ENCODE assay signal across 21 cellular contexts in genomic region chr19:42419309-42419708, GRCh38. TPM values are rescaled to one million over a fixed set of nuclear protein-coding genes. Genes with fewer than 3 reads are reported as not detected.
DNase-seq lines count a peak whose midpoint lies in the region; TF ChIP-seq lines count a peak whose summit lies in the region.
"Had no signal": no experiment of that assay in that cellular context is flagged by ENCODE, and none has a peak within 500 bp of the region (broad histone marks: within the 10 kb centered on the region; RNA-seq: fewer than 3 reads in every experiment).

No MANE protein-coding gene starts in this region.

- H3K4me1 ChIP-seq in right atrium auricular region (peaks cover 0 to 45% of the 10 kb centered on the region in 2 donors), subcutaneous abdominal adipose tissue (ENCODE audit: control insufficient read depth in 5 of 5, insufficient read depth in 5 of 5, low read length in 5 of 5) (peaks cover 15 to 70% (median 57%) of the 10 kb centered on the region in 5 donors), esophagus muscularis mucosa (peaks cover 30 to 42% (median 40%) of the 10 kb centered on the region in 4 donors)

- intact Hi-C loops in dorsolateral prefrontal cortex (cut with DNase I), result no loop called here
- intact Hi-C loops in esophagus muscularis mucosa (cut with DNase I), result no loop called here

- no peaks in the 10 kb centered on the region for H3K36me3 ChIP-seq in MG63
- H3K36me3 ChIP-seq in right atrium auricular region, result no peaks in the 10 kb centered on the region
- H3K36me3 ChIP-seq in subcutaneous abdominal adipose tissue (ENCODE audit: control insufficient read depth in 5 of 5, insufficient read depth in 5 of 5, low read length in 5 of 5), result peaks cover 0 to 4% (median 2%) of the 10 kb centered on the region in 5 donors
- peaks cover 0 to 11% (median 4%) of the 10 kb centered on the region in 4 donors for H3K36me3 ChIP-seq in esophagus muscularis mucosa
- H3K36me3 ChIP-seq: gastroesophageal sphincter, left lung, thyroid gland, WERI-Rb-1 had no signal

- no peak for TF ChIP-seq POLR2A in esophagus muscularis mucosa (IDR thresholded peaks at IDR 0.05; ENCODE audit: low read depth)

- TF ChIP-seq EP300 in esophagus muscularis mucosa (IDR thresholded peaks at IDR 0.05), result no peak

- H3K9me3 ChIP-seq in MG63 (no peaks in the 10 kb centered on the region), right atrium auricular region (no peaks in the 10 kb centered on the region), subcutaneous abdominal adipose tissue (ENCODE audit: control insufficient read depth in 5 of 5, low read length in 5 of 5) (no peaks in the 10 kb centered on the region), esophagus muscularis mucosa (no peaks in the 10 kb centered on the region)
- H3K9me3 ChIP-seq: adrenal gland, gastroesophageal sphincter, left lung, Peyer's patch, thyroid gland had no signal

- H3K27ac ChIP-seq in dorsolateral prefrontal cortex (peak overlapping the region in 41 of 59 donors; percentile 7 to 96 (median 64)), right atrium auricular region (peak overlapping the region in 1 of 2 donors; percentile 35), subcutaneous abdominal adipose tissue (ENCODE audit: low read depth, low read length) (peak overlapping the region; percentile 100), esophagus muscularis mucosa (replicated peaks in 1 of 4) (peak overlapping the region in 1 of 4 donors; percentile 44)
- H3K27ac ChIP-seq: BLaER1 treated with 17β-estradiol and CSF1 and Interleukin-3, amounts not matched to agents 10 nM and 100 nM; left lung; parathyroid adenoma; Peyer's patch; thyroid gland; WERI-Rb-1 had no signal

- H3K27me3 ChIP-seq in MG63 (no peaks in the 10 kb centered on the region), dorsolateral prefrontal cortex (no peaks in the 10 kb centered on the region), right atrium auricular region (no peaks in the 10 kb centered on the region), subcutaneous abdominal adipose tissue (ENCODE audit: control insufficient read depth in 5 of 5, insufficient read depth in 4 of 5, low read length in 5 of 5) (peaks cover 0 to 3% (median 0%) of the 10 kb centered on the region in 5 donors), esophagus muscularis mucosa (no peaks in the 10 kb centered on the region)
- H3K27me3 ChIP-seq: adrenal gland; BLaER1 treated with 17β-estradiol and CSF1 and Interleukin-3, amounts not matched to agents 10 nM and 100 nM; Peyer's patch; thyroid gland had no signal

- peak; percentile 33 for DNase-seq in MG63
- DNase-seq in dorsolateral prefrontal cortex, result no peak
- no peak for DNase-seq in right atrium auricular region (ENCODE audit: low spot score)
- no peak for DNase-seq in hepatic stellate cell (ENCODE audit: low spot score)
- DNase-seq in esophagus muscularis mucosa (ENCODE audit: extremely low spot score), result no peak
- DNase-seq in ecto neural progenitor cell (ENCODE audit: low spot score), result no peak
- DNase-seq: DMS153, IMR-90, NCI-H1436, NCI-H2081, thyroid gland had no signal

- peak overlapping the region in 2 of 5 donors; percentile 69 to 78 for H3K9ac ChIP-seq in subcutaneous abdominal adipose tissue (ENCODE audit: low read length in 5 of 5)
- H3K9ac ChIP-seq: parathyroid adenoma had no signal

- no peak for TF ChIP-seq CTCF in dorsolateral prefrontal cortex (IDR thresholded peaks at IDR 0.05 in 54 of 56, conservative IDR thresholded peaks at IDR 0.05 in 2 of 56; ENCODE audit: low read depth in 1 of 56, partially characterized antibody in 56 of 56)
- TF ChIP-seq CTCF in right atrium auricular region (IDR thresholded peaks at IDR 0.05), result no peak
- TF ChIP-seq CTCF in esophagus muscularis mucosa (IDR thresholded peaks at IDR 0.05), result no peak

- H3K4me3 ChIP-seq in MG63 (no peak overlapping the region), dorsolateral prefrontal cortex (no peak overlapping the region), right atrium auricular region (peak overlapping the region; percentile 2 to 10), subcutaneous abdominal adipose tissue (ENCODE audit: low read depth in 1 of 5, low read length in 5 of 5) (peak overlapping the region; percentile 39 to 88 (median 67)), esophagus muscularis mucosa (no peak overlapping the region)
- H3K4me3 ChIP-seq: adrenal gland; BLaER1 treated with 17β-estradiol and CSF1 and Interleukin-3, amounts not matched to agents 10 nM and 100 nM; gastroesophageal sphincter; left lung; Peyer's patch; thyroid gland had no signal

- 83% methylated on average over 5 of the region's 6 CpGs for WGBS in esophagus muscularis mucosa

RNA-seq across cellular contexts. Expression of gene LIPE, which starts 7.9 kb away (rescaled TPM):
- not detected in 2 replicates for total RNA-seq in MG63 (2014; rRNA removed; shearing (Covaris generic); ENCODE audit: low replicate concordance)
- 100 to 1,000 TPM in 24 of 120 experiments, 10 to 100 TPM in 96; 21.9 to 264 (median 65.6) TPM for total RNA-seq in dorsolateral prefrontal cortex
- 10 to 100 TPM; 11.6 to 36.5 TPM for total RNA-seq in right atrium auricular region
- 10 to 100 TPM in 1 of 4 donors, 1 to 10 TPM in 3; 3.6 to 10.6 (median 5.9) TPM for total RNA-seq in esophagus muscularis mucosa

RNA-seq across cellular contexts. Expression of gene CXCL17, which starts 23.4 kb away (rescaled TPM):
- not detected in 2 replicates for total RNA-seq in MG63 (2014; rRNA removed; shearing (Covaris generic); ENCODE audit: low replicate concordance)
- not detected for total RNA-seq in dorsolateral prefrontal cortex
- total RNA-seq in right atrium auricular region, result not detected
- total RNA-seq in esophagus muscularis mucosa, result 1 to 10 TPM in 1 of 4 donors, not detected in 3; 1.2 TPM
- total RNA-seq: activated T-cell treated with anti-CD3 and anti-CD28 coated beads, Interleukin-2, amount 50 U/mL, for 4 hours; IMR-90; LHCN-M2; Peyer's patch; thyroid gland had no signal

RNA-seq across cellular contexts. Expression of gene CNFN, which starts 29.2 kb away (rescaled TPM):
- not detected in 2 replicates for total RNA-seq in MG63 (2014; rRNA removed; shearing (Covaris generic); ENCODE audit: low replicate concordance)
- 1 to 10 TPM in 51 of 120 experiments, under 1 TPM in 5, not detected in 64; 0.84 to 3.8 (median 1.4) TPM for total RNA-seq in dorsolateral prefrontal cortex
- 1 to 10 TPM in 1 of 2 donors, not detected in 1; 1.1 TPM for total RNA-seq in right atrium auricular region
- 1 to 10 TPM in 1 of 4 donors, under 1 TPM in 1, not detected in 2; 0.92 to 2.5 TPM for total RNA-seq in esophagus muscularis mucosa
- total RNA-seq: activated T-cell treated with anti-CD3 and anti-CD28 coated beads, Interleukin-2, amount 50 U/mL, for 4 hours; IMR-90; LHCN-M2 had no signal

Comparison
In these comparisons a context has a peak if more than half of its experiments do, and no peak if none do; other contexts are left out.
1. H3K4me3 ChIP-seq: peak in right atrium auricular region (2 of 2) and subcutaneous abdominal adipose tissue (5 of 5); none in MG63 (single experiment), dorsolateral prefrontal cortex (0 of 59) and esophagus muscularis mucosa (0 of 4).